ENCODE assay signal across 1 cellular context in genomic region chr5:38193015-38193581, GRCh38.
A peak's percentile ranks its signal among the peaks of the same experiment; 100 is the strongest.
TF ChIP-seq lines count a peak whose summit lies in the region.

No MANE protein-coding gene starts in this region.

TF ChIP-seq in HepG2, 621 proteins besides CTCF, POLR2A, EP300 and RAD21 (continued from another document and continues in another):
- TF ChIP-seq ZNF646 (CRISPR knock-in tag; IDR thresholded peaks at IDR 0.05) (no peak), MXD3 (CRISPR knock-in tag; IDR thresholded peaks at IDR 0.05) (0 out of 2 replicates have a peak, but pooled peaks have one; percentile 29), AHDC1 (CRISPR knock-in tag; IDR thresholded peaks at IDR 0.05; ENCODE audit: borderline replicate concordance) (no peak), RNF2 (conservative IDR thresholded peaks at IDR 0.05; ENCODE audit: low read depth) (no peak), ZNF160 (CRISPR knock-in tag; IDR thresholded peaks at IDR 0.05) (no peak), SETDB1 (CRISPR knock-in tag; IDR thresholded peaks at IDR 0.05; ENCODE audit: borderline replicate concordance) (no peak), DR1 (CRISPR knock-in tag; IDR thresholded peaks at IDR 0.05) (no peak), JUND (CRISPR knock-in tag; IDR thresholded peaks at IDR 0.05) (no peak), FOXJ3 (CRISPR knock-in tag; IDR thresholded peaks at IDR 0.05; ENCODE audit: borderline replicate concordance) (peak; percentile 27; the same call in 1 of the 2 replicates), ZBTB7A (CRISPR knock-in tag; IDR thresholded peaks at IDR 0.05) (no peak), NFE2L1 (CRISPR knock-in tag; IDR thresholded peaks at IDR 0.05; ENCODE audit: borderline replicate concordance) (no peak), AFF4 (CRISPR knock-in tag; IDR thresholded peaks at IDR 0.05) (no peak), SP2 (CRISPR knock-in tag; IDR thresholded peaks at IDR 0.05) (no peak), CC2D1A (CRISPR knock-in tag; IDR thresholded peaks at IDR 0.05) (no peak), MBD4 (IDR thresholded peaks at IDR 0.05; ENCODE audit: borderline replicate concordance, low read length) (no peak), KLF11 (CRISPR knock-in tag; IDR thresholded peaks at IDR 0.05) (no peak), TAF1 (CRISPR knock-in tag; IDR thresholded peaks at IDR 0.05) (no peak), ZNF782 (CRISPR knock-in tag; IDR thresholded peaks at IDR 0.05; ENCODE audit: borderline replicate concordance) (no peak), AGO2 (optimal IDR thresholded peaks at IDR 0.05; ENCODE audit: low read depth, low read length) (no peak), SRY (CRISPR knock-in tag; IDR thresholded peaks at IDR 0.05) (no peak), NFYC (CRISPR knock-in tag; IDR thresholded peaks at IDR 0.05) (no peak), TMF1 (CRISPR knock-in tag; IDR thresholded peaks at IDR 0.05; ENCODE audit: low read depth) (no peak), ZNF512B (CRISPR knock-in tag; IDR thresholded peaks at IDR 0.05; ENCODE audit: borderline replicate concordance) (no peak), ZBTB40 (IDR thresholded peaks at IDR 0.05) (no peak), ZBTB40 (CRISPR knock-in tag; IDR thresholded peaks at IDR 0.05) (no peak)
